Comparison of ENCODE assay signal across 1 cellular context in the genomic region with DNA sequence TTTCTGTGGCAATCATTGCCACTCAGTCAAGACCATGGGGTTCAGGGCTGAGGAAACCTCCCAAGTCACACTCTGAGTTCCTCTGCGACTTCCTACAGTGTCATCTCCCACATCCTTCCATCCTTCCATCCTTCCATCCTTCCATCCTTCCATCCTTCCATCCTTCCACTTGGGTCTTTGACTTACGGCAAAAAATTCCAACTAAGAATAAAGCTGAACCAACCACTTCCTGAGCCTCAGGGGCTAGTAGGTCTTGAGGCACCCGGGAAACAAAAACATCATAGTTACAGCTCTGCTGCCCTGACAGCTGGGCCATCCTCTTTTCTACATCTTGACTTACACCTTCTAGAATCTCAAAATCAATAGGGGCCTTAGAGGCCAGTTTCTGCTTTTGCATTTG.
TF ChIP-seq lines count a peak whose summit lies in the region.

No MANE protein-coding gene starts in this region.

TF ChIP-seq in SK-N-SH treated with all-trans-retinoic acid at 6 μM for 48 hours, 23 proteins besides CTCF, POLR2A, EP300 and RAD21 (continued from another document):
- TF ChIP-seq, protein P1, sequence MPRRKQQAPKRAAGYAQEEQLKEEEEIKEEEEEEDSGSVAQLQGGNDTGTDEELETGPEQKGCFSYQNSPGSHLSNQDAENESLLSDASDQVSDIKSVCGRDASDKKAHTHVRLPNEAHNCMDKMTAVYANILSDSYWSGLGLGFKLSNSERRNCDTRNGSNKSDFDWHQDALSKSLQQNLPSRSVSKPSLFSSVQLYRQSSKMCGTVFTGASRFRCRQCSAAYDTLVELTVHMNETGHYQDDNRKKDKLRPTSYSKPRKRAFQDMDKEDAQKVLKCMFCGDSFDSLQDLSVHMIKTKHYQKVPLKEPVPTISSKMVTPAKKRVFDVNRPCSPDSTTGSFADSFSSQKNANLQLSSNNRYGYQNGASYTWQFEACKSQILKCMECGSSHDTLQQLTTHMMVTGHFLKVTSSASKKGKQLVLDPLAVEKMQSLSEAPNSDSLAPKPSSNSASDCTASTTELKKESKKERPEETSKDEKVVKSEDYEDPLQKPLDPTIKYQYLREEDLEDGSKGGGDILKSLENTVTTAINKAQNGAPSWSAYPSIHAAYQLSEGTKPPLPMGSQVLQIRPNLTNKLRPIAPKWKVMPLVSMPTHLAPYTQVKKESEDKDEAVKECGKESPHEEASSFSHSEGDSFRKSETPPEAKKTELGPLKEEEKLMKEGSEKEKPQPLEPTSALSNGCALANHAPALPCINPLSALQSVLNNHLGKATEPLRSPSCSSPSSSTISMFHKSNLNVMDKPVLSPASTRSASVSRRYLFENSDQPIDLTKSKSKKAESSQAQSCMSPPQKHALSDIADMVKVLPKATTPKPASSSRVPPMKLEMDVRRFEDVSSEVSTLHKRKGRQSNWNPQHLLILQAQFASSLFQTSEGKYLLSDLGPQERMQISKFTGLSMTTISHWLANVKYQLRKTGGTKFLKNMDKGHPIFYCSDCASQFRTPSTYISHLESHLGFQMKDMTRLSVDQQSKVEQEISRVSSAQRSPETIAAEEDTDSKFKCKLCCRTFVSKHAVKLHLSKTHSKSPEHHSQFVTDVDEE (CRISPR knock-in tag; IDR thresholded peaks at IDR 0.05): no peak
- TF ChIP-seq ZNF565 (CRISPR knock-in tag; conservative IDR thresholded peaks at IDR 0.05; ENCODE audit: low read depth) (no peak), ZFP30 (CRISPR knock-in tag; IDR thresholded peaks at IDR 0.05) (no peak), BACH2 (CRISPR knock-in tag; IDR thresholded peaks at IDR 0.05; ENCODE audit: borderline replicate concordance) (no peak), SNAI2 (CRISPR knock-in tag; IDR thresholded peaks at IDR 0.05) (no peak), PPARA (CRISPR knock-in tag; IDR thresholded peaks at IDR 0.05; ENCODE audit: borderline replicate concordance) (no peak), ISL1 (CRISPR knock-in tag; IDR thresholded peaks at IDR 0.05) (no peak), CSDC2 (CRISPR knock-in tag; IDR thresholded peaks at IDR 0.05) (no peak), RARB (CRISPR knock-in tag; IDR thresholded peaks at IDR 0.05) (no peak), ZNF70 (CRISPR knock-in tag; IDR thresholded peaks at IDR 0.05) (no peak), ARNTL (CRISPR knock-in tag; IDR thresholded peaks at IDR 0.05; ENCODE audit: borderline replicate concordance, low read depth) (no peak)
- TF ChIP-seq, protein P2, sequence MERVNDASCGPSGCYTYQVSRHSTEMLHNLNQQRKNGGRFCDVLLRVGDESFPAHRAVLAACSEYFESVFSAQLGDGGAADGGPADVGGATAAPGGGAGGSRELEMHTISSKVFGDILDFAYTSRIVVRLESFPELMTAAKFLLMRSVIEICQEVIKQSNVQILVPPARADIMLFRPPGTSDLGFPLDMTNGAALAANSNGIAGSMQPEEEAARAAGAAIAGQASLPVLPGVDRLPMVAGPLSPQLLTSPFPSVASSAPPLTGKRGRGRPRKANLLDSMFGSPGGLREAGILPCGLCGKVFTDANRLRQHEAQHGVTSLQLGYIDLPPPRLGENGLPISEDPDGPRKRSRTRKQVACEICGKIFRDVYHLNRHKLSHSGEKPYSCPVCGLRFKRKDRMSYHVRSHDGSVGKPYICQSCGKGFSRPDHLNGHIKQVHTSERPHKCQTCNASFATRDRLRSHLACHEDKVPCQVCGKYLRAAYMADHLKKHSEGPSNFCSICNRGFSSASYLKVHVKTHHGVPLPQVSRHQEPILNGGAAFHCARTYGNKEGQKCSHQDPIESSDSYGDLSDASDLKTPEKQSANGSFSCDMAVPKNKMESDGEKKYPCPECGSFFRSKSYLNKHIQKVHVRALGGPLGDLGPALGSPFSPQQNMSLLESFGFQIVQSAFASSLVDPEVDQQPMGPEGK (CRISPR knock-in tag; IDR thresholded peaks at IDR 0.05; ENCODE audit: borderline replicate concordance): no peak
- TF ChIP-seq, protein P3, sequence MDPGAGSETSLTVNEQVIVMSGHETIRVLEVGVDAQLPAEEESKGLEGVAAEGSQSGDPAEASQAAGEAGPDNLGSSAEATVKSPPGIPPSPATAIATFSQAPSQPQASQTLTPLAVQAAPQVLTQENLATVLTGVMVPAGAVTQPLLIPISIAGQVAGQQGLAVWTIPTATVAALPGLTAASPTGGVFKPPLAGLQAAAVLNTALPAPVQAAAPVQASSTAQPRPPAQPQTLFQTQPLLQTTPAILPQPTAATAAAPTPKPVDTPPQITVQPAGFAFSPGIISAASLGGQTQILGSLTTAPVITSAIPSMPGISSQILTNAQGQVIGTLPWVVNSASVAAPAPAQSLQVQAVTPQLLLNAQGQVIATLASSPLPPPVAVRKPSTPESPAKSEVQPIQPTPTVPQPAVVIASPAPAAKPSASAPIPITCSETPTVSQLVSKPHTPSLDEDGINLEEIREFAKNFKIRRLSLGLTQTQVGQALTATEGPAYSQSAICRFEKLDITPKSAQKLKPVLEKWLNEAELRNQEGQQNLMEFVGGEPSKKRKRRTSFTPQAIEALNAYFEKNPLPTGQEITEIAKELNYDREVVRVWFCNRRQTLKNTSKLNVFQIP (CRISPR knock-in tag; IDR thresholded peaks at IDR 0.05; ENCODE audit: borderline replicate concordance, low read depth): no peak
